ENCODE assay signal across 15 cellular contexts in genomic region chr16:78235876-78236275, GRCh38.
DNase-seq lines count a peak whose midpoint lies in the region; ATAC-seq, FAIRE-seq and TF ChIP-seq lines count a peak whose summit lies in the region.
"Had no signal": no experiment of that assay in that cellular context is flagged by ENCODE, and none has a peak within 500 bp of the region (broad histone marks: within the 10 kb centered on the region; RNA-seq: fewer than 3 reads in every experiment).

No MANE protein-coding gene starts in this region.

- CTCF ChIA-PET in K562 (lab: Yijun Ruan, JAX; ENCODE audit: low intra/inter-chr PET ratio) = interaction anchor here (0.6 to 2.4 kb wide), 3 partner anchors 10 to 1000 kb away, joined by 4 to 11 read pairs (median 4); no protein-coding TSS in a partner anchor

- H3K9me1 ChIP-seq in K562 (ENCODE audit: control insufficient read depth, insufficient read depth, low read length) = no peaks in the 10 kb centered on the region

- H3K9me3 ChIP-seq in K562 (replicated peaks; ENCODE audit: control insufficient read depth, insufficient read depth, low read depth, low read length) = no peaks in the 10 kb centered on the region
- H3K9me3 ChIP-seq: BLaER1 had no signal

- TF ChIP-seq RAD21 in K562 (CRISPR knock-in tag; conservative IDR thresholded peaks at IDR 0.05 in 1 of 2, IDR thresholded peaks at IDR 0.05 in 1 of 2) = no peak

- intact Hi-C loops in K562 (cut with micrococcal nuclease) = loop anchor here (2.0 to 10.0 kb wide), 3 partner anchors 113 to 561 kb away; no protein-coding TSS in a partner anchor

- no peak overlapping the region for H3K4me3 ChIP-seq in K562
- H3K4me3 ChIP-seq: BLaER1, GM12878, GM23338 had no signal

- ATAC-seq in K562 (no peak), GM18505 (IDR thresholded peaks at IDR 0.05; ENCODE audit: unreplicated experiment) (no peak)

- no peaks in the 10 kb centered on the region for H3K79me2 ChIP-seq in K562 (ENCODE audit: control insufficient read depth, insufficient read depth, low read length)

- peak overlapping the region; percentile 50; the same call in 1 of the 2 replicates for H3K27ac ChIP-seq in C4-2B
- no peak overlapping the region for H3K27ac ChIP-seq in K562 (ENCODE audit: extremely low read depth, low read depth, low read length)
- H3K27ac ChIP-seq: BLaER1 had no signal

- 0% methylated on average over 4 of the region's 4 CpGs for WGBS in K562 (ENCODE audit: insufficient coverage, low coverage, missing lambda C conversion rate)

- no peak overlapping the region for H3K9ac ChIP-seq in K562 (ENCODE audit: insufficient read depth in 1 of 2, low read depth in 2 of 2, low read length in 2 of 2)
- H3K9ac ChIP-seq: BLaER1 had no signal

- no peak for TF ChIP-seq EP300 in K562 (IDR thresholded peaks at IDR 0.05; ENCODE audit: low read length)

- no peaks in the 10 kb centered on the region for H3K4me1 ChIP-seq in K562 (replicated peaks in 1 of 2; ENCODE audit: control insufficient read depth in 2 of 2, insufficient read depth in 2 of 2, low read length in 2 of 2)
- H3K4me1 ChIP-seq: BLaER1 had no signal

- POLR2A ChIA-PET in K562 (lab: Yijun Ruan, JAX) = interaction anchor here (0.9 kb wide), 1 partner anchor 22 kb away, joined by 4 read pairs; no protein-coding TSS in a partner anchor

- H4K20me1 ChIP-seq in K562 (replicated peaks; ENCODE audit: control insufficient read depth, insufficient read depth, low read length) = no peaks in the 10 kb centered on the region
- H4K20me1 ChIP-seq: BLaER1 had no signal

- no peaks in the 10 kb centered on the region for H3K36me3 ChIP-seq in K562 (ENCODE audit: control insufficient read depth, insufficient read depth, low read length)
- H3K36me3 ChIP-seq: BLaER1 had no signal

- in situ Hi-C loops in K562 (cut with MboI) = no loop called here

- TF ChIP-seq CTCF in C4-2B (conservative IDR thresholded peaks at IDR 0.05) (no peak), K562 (IDR thresholded peaks at IDR 0.05 in 2 of 3, conservative IDR thresholded peaks at IDR 0.05 in 1 of 3; ENCODE audit: insufficient read depth in 2 of 3, low read depth in 1 of 3, low read length in 3 of 3) (no peak)

- peaks cover 3 to 14% of the 10 kb centered on the region in 2 experiments; a peak in 3 of 5 replicates for H3K27me3 ChIP-seq in K562 (ENCODE audit: control insufficient read depth in 2 of 2, insufficient read depth in 2 of 2, low read length in 2 of 2)
- H3K27me3 ChIP-seq: BLaER1 had no signal

- TF ChIP-seq POLR2A in K562 (conservative IDR thresholded peaks at IDR 0.05) = no peak
- TF ChIP-seq POLR2A in GM18505 (IDR thresholded peaks at IDR 0.05; ENCODE audit: borderline replicate concordance, extremely low read depth, insufficient read depth, insufficient read length) = no peak

- no TSS peak for BruUV-seq in K562 (replicated peaks; lab: Mats Ljungman, UMichigan)

- H2AFZ ChIP-seq in K562 (ENCODE audit: low read depth, low read length) = no peak overlapping the region
- H2AFZ ChIP-seq: GM23338 had no signal

- FAIRE-seq in K562 (lab: Jason Lieb, UNC) = no peak
- FAIRE-seq: A204.1, D721Med had no signal

- DNase-seq in K562 (ENCODE audit: extremely low read depth in 1 of 4, low spot score in 3 of 4) (no peak), islet precursor cell (peak; percentile 1), iPS-NIHi7 (ENCODE audit: extremely low spot score) (no peak)
- no peak for DNase-seq in stimulated activated CD4-positive, alpha-beta T cell treated with anti-CD3 and anti-CD28 coated beads, Interleukin-15, amount 100 ng/mL, for 24 hours
- DNase-seq: DMS 273 treated with DMSO at 0.1 percent for 48 hours, DMS79, EL, GDM1 had no signal

- no peak overlapping the region for H3K4me2 ChIP-seq in K562 (ENCODE audit: insufficient read depth, low read length)
- H3K4me2 ChIP-seq: BLaER1, GM23338 had no signal

TF ChIP-seq in K562, 482 proteins besides CTCF, POLR2A, EP300 and RAD21:
- TF ChIP-seq ZNF766 (CRISPR knock-in tag; conservative IDR thresholded peaks at IDR 0.05) = no peak
- TF ChIP-seq ZBTB40 (IDR thresholded peaks at IDR 0.05) = peak; percentile 82
- 0 out of 2 replicates have a peak, but pooled peaks have one; percentile 14 for TF ChIP-seq ZBTB40 (CRISPR knock-in tag; IDR thresholded peaks at IDR 0.05)
